ENCODE assay signal across 10 cellular contexts in the genomic region with DNA sequence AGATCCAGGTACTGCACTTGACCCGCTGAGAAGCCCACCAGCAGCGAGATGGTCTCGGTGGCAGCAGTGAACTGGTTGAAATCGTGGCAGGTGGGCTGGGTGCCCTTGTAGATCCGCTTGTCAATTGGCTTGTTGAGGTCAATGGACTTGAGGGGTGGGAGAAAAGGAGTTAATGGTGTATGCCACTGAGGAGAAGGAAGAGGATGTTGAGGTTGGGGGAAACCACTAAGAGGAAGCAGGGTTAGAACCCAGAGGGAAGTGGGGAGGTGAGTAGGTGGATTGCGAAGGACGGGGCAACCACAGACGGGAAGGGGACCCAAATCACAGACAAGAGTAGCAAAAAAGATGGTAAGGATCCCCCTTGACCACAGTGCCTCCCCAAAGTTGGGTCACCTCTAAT. TPM values are rescaled to one million over a fixed set of nuclear protein-coding genes. Genes with fewer than 3 reads are reported as not detected.
DNase-seq lines count a peak whose midpoint lies in the region; ATAC-seq and TF ChIP-seq lines count a peak whose summit lies in the region.
"Had no signal": no experiment of that assay in that cellular context is flagged by ENCODE, and none has a peak within 500 bp of the region (broad histone marks: within the 10 kb centered on the region; RNA-seq: fewer than 3 reads in every experiment).

No MANE protein-coding gene starts in this region.

- DNase-seq in GF-D8 (lab: John Stamatoyannopoulos, UW) (peak; percentile 85), MV-4-11 (lab: John Stamatoyannopoulos, UW) (peak; percentile 97), adipocyte (ENCODE audit: low read depth) (no peak), DMS 273 treated with DMSO at 0.1 percent for 48 hours (lab: John Stamatoyannopoulos, UW) (no peak), ascending aorta (ENCODE audit: low spot score in 2 of 2) (no peak)
- DNase-seq: NCI-H187 had no signal

- H2AFZ ChIP-seq in neuron (ENCODE audit: low read depth, low read length): no peak overlapping the region

- H3K4me3 ChIP-seq in adipocyte (ENCODE audit: low read length): peak overlapping the region; percentile 93
- H3K4me3 ChIP-seq in neuron (ENCODE audit: low read length): peak overlapping the region; percentile 99
- peak overlapping the region in 1 of 2 donors; percentile 87 for H3K4me3 ChIP-seq in ascending aorta

- no peak for TF ChIP-seq CTCF in ascending aorta (IDR thresholded peaks at IDR 0.05)

- H3K36me3 ChIP-seq in adipocyte (ENCODE audit: control insufficient read depth, insufficient read depth, low read length, severe bottlenecking): peaks cover 40% of the 10 kb centered on the region
- peaks cover 41% of the 10 kb centered on the region for H3K36me3 ChIP-seq in neuron (ENCODE audit: insufficient read depth, low read length)
- H3K36me3 ChIP-seq in ascending aorta: peaks cover 33 to 46% of the 10 kb centered on the region in 2 donors

- peak overlapping the region in 1 of 2 donors; percentile 12 for H3K27ac ChIP-seq in ascending aorta

- H3K4me1 ChIP-seq in adipocyte (ENCODE audit: control insufficient read depth, insufficient read depth, low read length) (peaks cover 11% of the 10 kb centered on the region), neuron (ENCODE audit: insufficient read depth, low read length) (peaks cover 21% of the 10 kb centered on the region), ascending aorta (peaks cover 0 to 10% of the 10 kb centered on the region in 2 donors)

- H3K27me3 ChIP-seq in adipocyte (replicated peaks; ENCODE audit: control insufficient read depth, insufficient read depth, low read length) (no peaks in the 10 kb centered on the region), neuron (ENCODE audit: insufficient read depth, low read length) (no peaks in the 10 kb centered on the region), ascending aorta (no peaks in the 10 kb centered on the region)

- H3K9me3 ChIP-seq in adipocyte (ENCODE audit: control insufficient read depth, low read length) (no peaks in the 10 kb centered on the region), neuron (ENCODE audit: low read length) (no peaks in the 10 kb centered on the region), ascending aorta (no peaks in the 10 kb centered on the region)

- H3K9ac ChIP-seq in adipocyte (ENCODE audit: low read length): no peak overlapping the region

- ATAC-seq in HG02678 (IDR thresholded peaks at IDR 0.05; ENCODE audit: unreplicated experiment): no peak
- no peak for ATAC-seq in GM19467 (IDR thresholded peaks at IDR 0.05; ENCODE audit: unreplicated experiment)

- intact Hi-C loops in ascending aorta (cut with DNase I): no loop called here

RNA-seq across cellular contexts. Expression of a gene that starts 1.7 kb away (rescaled TPM):
- 110 TPM for total RNA-seq in ascending aorta

RNA-seq across cellular contexts. Expression of a gene that starts 8.7 kb away (rescaled TPM):
- 76.8 TPM for total RNA-seq in ascending aorta

RNA-seq across cellular contexts. Expression of a gene that starts 21.9 kb away (rescaled TPM):
- 39.2 TPM for total RNA-seq in ascending aorta

RNA-seq across cellular contexts. Expression of a gene that starts 24.2 kb away (rescaled TPM):
- not detected for total RNA-seq in ascending aorta

RNA-seq across cellular contexts. Expression of a gene that starts 57.7 kb away (rescaled TPM):
- not detected for total RNA-seq in ascending aorta
- total RNA-seq: liver had no signal

Comparison
In these comparisons a context has a peak if more than half of its experiments do, and no peak if none do; other contexts are left out.
1. DNase-seq: peak in GF-D8 (single experiment) and MV-4-11 (single experiment); none in adipocyte (single experiment), DMS 273 treated with DMSO at 0.1 percent for 48 hours (single experiment) and ascending aorta (0 of 2).